Comparison of ENCODE assay signal across 1 cellular context in the genomic region with DNA sequence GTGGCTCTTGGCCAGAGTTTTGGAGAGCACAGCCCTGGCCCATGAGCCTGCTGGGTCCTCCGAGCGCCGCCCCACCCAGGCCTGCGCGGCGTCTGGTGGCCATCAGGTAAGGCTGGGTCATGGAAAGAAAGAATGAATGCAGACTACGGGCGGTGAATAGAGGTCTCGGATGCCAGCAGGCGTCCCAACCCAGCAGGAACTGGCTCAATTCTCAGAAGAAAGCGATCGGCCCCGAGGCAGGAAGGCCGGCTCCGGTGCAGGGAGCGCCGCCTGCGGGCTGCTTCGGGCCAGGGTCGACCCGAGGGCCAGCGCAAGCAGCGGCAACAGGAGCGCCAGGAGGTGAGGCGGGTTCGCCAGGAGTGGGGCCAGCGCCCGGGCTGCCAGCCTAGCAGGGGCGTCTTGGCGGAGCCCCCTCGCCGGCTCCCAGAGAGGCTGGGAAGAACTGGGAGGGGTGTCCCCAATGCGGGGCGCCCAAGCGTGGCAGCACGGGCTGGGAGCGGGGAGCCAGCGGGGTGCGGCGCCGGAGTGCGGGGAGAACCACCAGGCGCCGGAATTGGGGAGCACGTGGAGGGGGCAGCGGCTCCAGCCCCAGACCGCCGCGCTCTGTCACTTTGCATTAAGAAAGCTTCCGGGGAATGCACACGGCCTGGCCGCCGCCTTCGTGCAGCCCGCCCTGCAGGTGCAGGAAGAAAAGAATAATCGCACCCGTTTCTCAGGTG.
TF ChIP-seq lines count a peak whose summit lies in the region.

No MANE protein-coding gene starts in this region.

TF ChIP-seq in HEK293, 187 proteins besides CTCF, POLR2A, EP300 and RAD21 (continued from another document):
- TF ChIP-seq ZNF335 (tag by site-specific recombination; conservative IDR thresholded peaks at IDR 0.05) (peak; percentile 88), FEZF1 (tag by site-specific recombination; IDR thresholded peaks at IDR 0.05) (no peak)
